Comparison of ENCODE assay signal across 1 cellular context in genomic region chr13:101291647-101292515, GRCh38.
TF ChIP-seq lines count a peak whose summit lies in the region.

No MANE protein-coding gene starts in this region.

TF ChIP-seq in WTC11, 78 proteins besides CTCF, POLR2A, EP300 and RAD21 (continued from another document):
- TF ChIP-seq TEAD4 (CRISPR knock-in tag; IDR thresholded peaks at IDR 0.05) = no peak
- no peak for TF ChIP-seq TEAD1 (CRISPR knock-in tag; IDR thresholded peaks at IDR 0.05)
- TF ChIP-seq GRHL2 (CRISPR knock-in tag; IDR thresholded peaks at IDR 0.05; ENCODE audit: insufficient replicate concordance, severe bottlenecking) = no peak
